ENCODE assay signal across 24 cellular contexts in the genomic region with DNA sequence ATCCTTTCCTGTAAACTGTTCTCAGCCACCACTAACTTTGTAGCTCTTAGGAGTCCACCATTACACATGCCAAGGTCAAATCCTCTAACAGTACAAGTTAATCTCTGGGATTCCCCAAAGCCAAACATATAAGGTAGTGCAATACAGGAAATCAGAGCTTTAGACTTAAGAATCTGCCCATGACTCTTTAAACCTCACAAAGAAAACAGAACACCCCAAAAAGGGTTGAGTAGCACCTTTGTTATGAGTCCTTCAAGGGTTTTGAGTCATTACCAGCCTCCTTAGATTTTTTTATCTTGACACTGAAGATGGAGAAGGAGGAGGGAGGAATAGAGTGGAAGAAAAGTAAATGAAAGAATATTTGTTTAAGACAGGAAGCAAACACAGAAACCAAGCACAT.
"Had no signal": no experiment of that assay in that cellular context is flagged by ENCODE, and none has a peak within 500 bp of the region (broad histone marks: within the 10 kb centered on the region; RNA-seq: fewer than 3 reads in every experiment).

No MANE protein-coding gene starts in this region.

- H3K36me3 Mint-ChIP-seq: activated naive CD4-positive, alpha-beta T cell treated with anti-CD3 and anti-CD28 coated beads, Interleukin-2, amount 10 ng/mL, durations not matched to agents 7 days and 5 days; activated naive CD8-positive, alpha-beta T cell treated with anti-CD3 and anti-CD28 coated beads for 36 hours had no signal

- H3K27ac ChIP-seq: cardiac muscle cell, RWPE1, SJCRH30, WERI-Rb-1 had no signal

- H3K36me3 ChIP-seq: cardiac muscle cell, SJCRH30, WERI-Rb-1 had no signal

- H3K27ac Mint-ChIP-seq: activated CD4-positive, alpha-beta memory T cell treated with anti-CD3 and anti-CD28 coated beads, Interleukin-2, amount 10 ng/mL, durations not matched to agents 7 days and 5 days; activated CD4-positive, alpha-beta T cell treated with anti-CD3 and anti-CD28 coated beads for 36 hours; activated naive CD4-positive, alpha-beta T cell treated with anti-CD3 and anti-CD28 coated beads, Interleukin-2, amount 10 ng/mL, durations not matched to agents 7 days and 5 days; activated naive CD8-positive, alpha-beta T cell treated with anti-CD3 and anti-CD28 coated beads for 36 hours; activated T-cell treated with anti-CD3 and anti-CD28 coated beads, Interleukin-2, amount 50 U/mL, for 72 hours; activated T-helper 2 cell treated with anti-CD3 and anti-CD28 coated beads, Interferon-gamma antibody, Interleukin-2, Interleukin-4, amounts not matched to agents 10 μg/mL and 5 μg/mL and 100 μg/mL, durations not matched to agents 14 hours and 24 hours and 36 hours had no signal

- H3K4me1 Mint-ChIP-seq: activated CD4-positive, alpha-beta memory T cell treated with anti-CD3 and anti-CD28 coated beads, Interleukin-2, amount 10 ng/mL, durations not matched to agents 7 days and 5 days; activated CD4-positive, alpha-beta T cell treated with anti-CD3 and anti-CD28 coated beads for 36 hours; activated naive CD4-positive, alpha-beta T cell treated with anti-CD3 and anti-CD28 coated beads, Interleukin-2, amount 10 ng/mL, durations not matched to agents 7 days and 5 days; activated naive CD8-positive, alpha-beta T cell treated with anti-CD3 and anti-CD28 coated beads for 36 hours had no signal

- H3K27me3 Mint-ChIP-seq: activated CD4-positive, alpha-beta memory T cell treated with anti-CD3 and anti-CD28 coated beads, Interleukin-2, amount 10 ng/mL, durations not matched to agents 7 days and 5 days; activated CD4-positive, alpha-beta T cell treated with anti-CD3 and anti-CD28 coated beads for 36 hours; activated naive CD4-positive, alpha-beta T cell treated with anti-CD3 and anti-CD28 coated beads, Interleukin-2, amount 10 ng/mL, durations not matched to agents 7 days and 5 days; activated naive CD8-positive, alpha-beta T cell treated with anti-CD3 and anti-CD28 coated beads for 36 hours had no signal

- H3K4me3 ChIP-seq: cardiac muscle cell, SJCRH30 had no signal

- H3K4me1 ChIP-seq: SJCRH30 had no signal

- H3K9me3 ChIP-seq: SJCRH30, SK-N-SH had no signal

- DNase-seq: activated CD4-positive, alpha-beta memory T cell treated with anti-CD3 and anti-CD28 coated beads, Interleukin-2, amount 10 ng/mL, durations not matched to agents 7 days and 5 days; activated CD4-positive, alpha-beta T cell treated with anti-CD3 and anti-CD28 coated beads for 36 hours; activated CD4-positive, alpha-beta T cell treated with anti-CD3 and anti-CD28 coated beads, Interleukin-2, amount 50 U/mL, for 1 hour; activated gamma-delta T cell treated with Interleukin-2 at 50 U/mL for 16 hours; activated naive CD4-positive, alpha-beta T cell treated with anti-CD3 and anti-CD28 coated beads, Interleukin-2, amount 10 ng/mL, durations not matched to agents 7 days and 5 days; activated naive CD8-positive, alpha-beta T cell treated with anti-CD3 and anti-CD28 coated beads for 36 hours; activated T-cell treated with anti-CD3 and anti-CD28 coated beads, Interleukin-2, amount 50 U/mL, for 72 hours; KBM-7; NCI-H1092; NCI-H1417; NCI-H1930; NCI-H2171 treated with DMSO at 0.1 percent for 48 hours; NCI-H226; NCI-H510A; NCI-H526 treated with DMSO at 0.1 percent for 48 hours; NCI-H82; Right ventricle myocardium superior; SJCRH30; SK-N-SH; WERI-Rb-1 had no signal

- H3K4me3 Mint-ChIP-seq: activated CD4-positive, alpha-beta memory T cell treated with anti-CD3 and anti-CD28 coated beads, Interleukin-2, amount 10 ng/mL, durations not matched to agents 7 days and 5 days; activated CD4-positive, alpha-beta T cell treated with anti-CD3 and anti-CD28 coated beads for 36 hours; activated naive CD4-positive, alpha-beta T cell treated with anti-CD3 and anti-CD28 coated beads, Interleukin-2, amount 10 ng/mL, durations not matched to agents 7 days and 5 days; activated naive CD8-positive, alpha-beta T cell treated with anti-CD3 and anti-CD28 coated beads for 36 hours; activated T-cell treated with anti-CD3 and anti-CD28 coated beads, Interleukin-2, amount 50 U/mL, for 72 hours had no signal

- H3K27me3 ChIP-seq: cardiac muscle cell, SJCRH30 had no signal

- ATAC-seq: activated CD4-positive, alpha-beta T cell treated with anti-CD3 and anti-CD28 coated beads for 36 hours; Panc1 had no signal

- H3K9me3 Mint-ChIP-seq: activated naive CD8-positive, alpha-beta T cell treated with anti-CD3 and anti-CD28 coated beads for 36 hours had no signal
